1 cellular context compared by ENCODE assay signal in genomic region chr12:18135086-18135485, GRCh38.
TF ChIP-seq lines count a peak whose summit lies in the region.

No MANE protein-coding gene starts in this region.

TF ChIP-seq in GM23338, 12 proteins besides CTCF, POLR2A, EP300 and RAD21 (continued from another document):
- TF ChIP-seq REST (IDR thresholded peaks at IDR 0.05; ENCODE audit: unreplicated experiment) = no peak
- no peak for TF ChIP-seq EZH2phosphoT487 (IDR thresholded peaks at IDR 0.05; ENCODE audit: unreplicated experiment)
- TF ChIP-seq JUNB (IDR thresholded peaks at IDR 0.05; ENCODE audit: unreplicated experiment) = no peak
- TF ChIP-seq NANOG (IDR thresholded peaks at IDR 0.05; ENCODE audit: borderline replicate concordance) = no peak
- TF ChIP-seq ZNF114 (CRISPR knock-in tag; IDR thresholded peaks at IDR 0.05) = no peak
- no peak for TF ChIP-seq ZNF331 (CRISPR knock-in tag; IDR thresholded peaks at IDR 0.05; ENCODE audit: low read depth)
- TF ChIP-seq CREB1 (CRISPR knock-in tag; IDR thresholded peaks at IDR 0.05; ENCODE audit: low read depth) = no peak
- no peak for TF ChIP-seq STAT1 (IDR thresholded peaks at IDR 0.05; ENCODE audit: unreplicated experiment)
- no peak for TF ChIP-seq ZNF462 (CRISPR knock-in tag; IDR thresholded peaks at IDR 0.05)
- TF ChIP-seq EZH2 (IDR thresholded peaks at IDR 0.05; ENCODE audit: low read depth, unreplicated experiment) = no peak
